20 cellular contexts compared by ENCODE assay signal in the genomic region with DNA sequence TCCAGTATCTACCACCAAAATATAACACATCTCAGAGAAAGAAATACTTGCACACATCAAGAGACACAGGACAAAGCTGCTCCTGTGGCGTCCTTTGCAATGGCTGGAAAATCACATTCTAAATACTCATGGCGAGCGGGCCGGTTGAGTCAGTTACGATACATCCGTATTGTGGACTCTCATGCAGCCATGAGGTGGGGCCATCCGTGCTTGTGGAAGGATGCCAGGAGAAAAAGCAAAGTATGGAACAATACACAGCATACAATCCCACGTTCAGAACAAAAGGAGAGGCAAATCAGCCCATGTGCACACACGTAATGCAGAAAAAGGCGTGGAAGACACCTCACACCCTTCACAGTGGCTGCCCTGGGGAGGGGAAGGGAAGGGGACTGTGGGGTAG. TPM values are rescaled to one million over a fixed set of nuclear protein-coding genes. Genes with fewer than 3 reads are reported as not detected.
"Had no signal": no experiment of that assay in that cellular context is flagged by ENCODE, and none has a peak within 500 bp of the region (broad histone marks: within the 10 kb centered on the region; RNA-seq: fewer than 3 reads in every experiment).

No MANE protein-coding gene starts in this region.

- H3K9me3 Mint-ChIP-seq: activated naive CD4-positive, alpha-beta T cell treated with anti-CD3 and anti-CD28 coated beads, Interleukin-2, amount 50 U/mL, for 72 hours; activated T-cell treated with anti-CD3 and anti-CD28 coated beads, Interleukin-2, amount 50 U/mL, for 4 hours; naive thymus-derived CD4-positive, alpha-beta T cell; stimulated activated memory B cell treated with anti-CD40 and anti-IgM and Interleukin-4, amounts not matched to agents 10 μg/mL and 1 μg/mL and 100 μg/mL, for 72 hours had no signal

- ATAC-seq: activated CD4-positive, CD25-positive, alpha-beta regulatory T cell treated with anti-CD3 and anti-CD28 coated beads, Interleukin-2, amount 50 U/mL, for 24 hours; activated CD8-positive, alpha-beta memory T cell treated with anti-CD3 and anti-CD28 coated beads, Interleukin-2, amount 10 ng/mL, durations not matched to agents 7 days and 5 days; activated naive CD4-positive, alpha-beta T cell treated with anti-CD3 and anti-CD28 coated beads, Interleukin-2, amount 50 U/mL, for 72 hours; activated T-cell treated with anti-CD3 and anti-CD28 coated beads, Interleukin-2, amount 50 U/mL, for 4 hours; body of pancreas; left lung; mucosa of descending colon; naive thymus-derived CD4-positive, alpha-beta T cell; stimulated activated memory B cell treated with anti-CD40 and anti-IgM and Interleukin-4, amounts not matched to agents 10 μg/mL and 1 μg/mL and 100 μg/mL, for 72 hours had no signal

- FAIRE-seq: kidney, urothelium cell line had no signal

- H3K27me3 ChIP-seq: body of pancreas, colonic mucosa, left lung, tibial artery had no signal

- H3K9me3 ChIP-seq: body of pancreas, colonic mucosa, left lung, mucosa of descending colon, tibial artery had no signal

- H3K4me3 ChIP-seq: body of pancreas, colonic mucosa, left lung, mucosa of descending colon, tibial artery had no signal

- H3K4me3 Mint-ChIP-seq: activated CD8-positive, alpha-beta memory T cell treated with anti-CD3 and anti-CD28 coated beads, Interleukin-2, amount 10 ng/mL, durations not matched to agents 7 days and 5 days; activated T-cell treated with anti-CD3 and anti-CD28 coated beads, Interleukin-2, amount 50 U/mL, for 4 hours; naive thymus-derived CD4-positive, alpha-beta T cell; stimulated activated memory B cell treated with anti-CD40 and anti-IgM and Interleukin-4, amounts not matched to agents 10 μg/mL and 1 μg/mL and 100 μg/mL, for 72 hours had no signal

- H3K36me3 ChIP-seq: colonic mucosa had no signal

- H3K4me1 Mint-ChIP-seq: activated CD8-positive, alpha-beta memory T cell treated with anti-CD3 and anti-CD28 coated beads, Interleukin-2, amount 10 ng/mL, durations not matched to agents 7 days and 5 days; stimulated activated memory B cell treated with anti-CD40 and anti-IgM and Interleukin-4, amounts not matched to agents 10 μg/mL and 1 μg/mL and 100 μg/mL, for 72 hours had no signal

- DNase-seq: activated CD4-positive, alpha-beta T cell treated with anti-CD3 and anti-CD28 coated beads, Interleukin-2, amount 50 U/mL, for 4 hours; activated CD8-positive, alpha-beta memory T cell treated with anti-CD3 and anti-CD28 coated beads, Interleukin-2, amount 10 ng/mL, durations not matched to agents 7 days and 5 days; activated effector memory CD4-positive, alpha-beta T cell treated with anti-CD3 and anti-CD28 coated beads, Interleukin-2, amount 50 U/mL, for 16 hours; activated T-cell treated with anti-CD3 and anti-CD28 coated beads, Interleukin-2, amount 50 U/mL, for 4 hours; body of pancreas; central memory CD4-positive, alpha-beta T cell; colonic mucosa; hippocampal formation; kidney; left lung; mucosa of descending colon; naive thymus-derived CD4-positive, alpha-beta T cell; retina; stimulated activated CD4-positive, alpha-beta T cell treated with anti-CD3 and anti-CD28 coated beads, Interleukin-2, amount 100 ng/mL, for 48 hours; SW 1271; tibial artery had no signal

- H3K27ac Mint-ChIP-seq: activated CD8-positive, alpha-beta memory T cell treated with anti-CD3 and anti-CD28 coated beads, Interleukin-2, amount 10 ng/mL, durations not matched to agents 7 days and 5 days; activated naive CD4-positive, alpha-beta T cell treated with anti-CD3 and anti-CD28 coated beads, Interleukin-2, amount 50 U/mL, for 72 hours; naive thymus-derived CD4-positive, alpha-beta T cell; stimulated activated memory B cell treated with anti-CD40 and anti-IgM and Interleukin-4, amounts not matched to agents 10 μg/mL and 1 μg/mL and 100 μg/mL, for 72 hours had no signal

- H3K27me3 Mint-ChIP-seq: activated CD8-positive, alpha-beta memory T cell treated with anti-CD3 and anti-CD28 coated beads, Interleukin-2, amount 10 ng/mL, durations not matched to agents 7 days and 5 days; naive thymus-derived CD4-positive, alpha-beta T cell; stimulated activated memory B cell treated with anti-CD40 and anti-IgM and Interleukin-4, amounts not matched to agents 10 μg/mL and 1 μg/mL and 100 μg/mL, for 72 hours had no signal

- H3K4me1 ChIP-seq: body of pancreas, colonic mucosa, left lung, tibial artery had no signal

- H3K36me3 Mint-ChIP-seq: activated naive CD4-positive, alpha-beta T cell treated with anti-CD3 and anti-CD28 coated beads, Interleukin-2, amount 50 U/mL, for 72 hours had no signal

RNA-seq across cellular contexts. Expression of gene MFAP2, which starts 18.2 kb away (rescaled TPM):
- total RNA-seq: activated CD8-positive, alpha-beta memory T cell treated with anti-CD3 and anti-CD28 coated beads, Interleukin-2, amount 10 ng/mL, durations not matched to agents 7 days and 5 days; naive thymus-derived CD4-positive, alpha-beta T cell had no signal
